34 cellular contexts compared by ENCODE assay signal in genomic region chr17:27983853-27984252, GRCh38.
"Had no signal": no experiment of that assay in that cellular context is flagged by ENCODE, and none has a peak within 500 bp of the region (broad histone marks: within the 10 kb centered on the region; RNA-seq: fewer than 3 reads in every experiment).

No MANE protein-coding gene starts in this region.

- H3K4me3 Mint-ChIP-seq: activated B cell treated with CpG ODN at 0.5 μM for 24 hours; activated CD8-positive, alpha-beta T cell treated with anti-CD3 and anti-CD28 coated beads for 36 hours; activated naive CD8-positive, alpha-beta T cell; activated T-cell treated with anti-CD3 and anti-CD28 coated beads, Interleukin-2, amount 50 U/mL, for 4 hours; activated T-helper 17 cell treated with anti-CD3 and anti-CD28 coated beads, Interleukin-2, amount 50 U/mL, for 72 hours; central memory CD8-positive, alpha-beta T cell; dendritic cell treated with granulocyte-macrophage colony-stimulating factor and Interleukin-4, amounts not matched to agents 40 ng/mL and 50 ng/mL, for 4 days; endodermal cell; T-helper 1 cell treated with Interleukin-12 subunit alpha and Interleukin-12 subunit beta and Interleukin-4 antibody, amounts not matched to agents 30 μg/mL and 1 μg/mL, for 36 hours had no signal

- H3K27ac ChIP-seq: brain microvascular endothelial cell, coronary artery, foreskin keratinocyte, WERI-Rb-1 had no signal

- H3K27ac Mint-ChIP-seq: activated B cell treated with CpG ODN at 0.5 μM for 24 hours; activated CD8-positive, alpha-beta T cell treated with anti-CD3 and anti-CD28 coated beads for 36 hours; activated naive CD8-positive, alpha-beta T cell; activated T-helper 17 cell treated with anti-CD3 and anti-CD28 coated beads, Interleukin-2, amount 50 U/mL, for 72 hours; dendritic cell treated with granulocyte-macrophage colony-stimulating factor and Interleukin-4, amounts not matched to agents 40 ng/mL and 50 ng/mL, for 4 days; endodermal cell; T-helper 1 cell treated with Interleukin-12 subunit alpha and Interleukin-12 subunit beta and Interleukin-4 antibody, amounts not matched to agents 30 μg/mL and 1 μg/mL, for 36 hours had no signal

- H3K9me3 Mint-ChIP-seq: activated B cell treated with CpG ODN at 0.5 μM for 24 hours; activated CD8-positive, alpha-beta T cell treated with anti-CD3 and anti-CD28 coated beads for 36 hours; activated T-cell treated with anti-CD3 and anti-CD28 coated beads, Interleukin-2, amount 50 U/mL, for 4 hours; activated T-helper 17 cell treated with anti-CD3 and anti-CD28 coated beads, Interleukin-2, amount 50 U/mL, for 72 hours; central memory CD8-positive, alpha-beta T cell; endodermal cell; T-helper 1 cell treated with Interleukin-12 subunit alpha and Interleukin-12 subunit beta and Interleukin-4 antibody, amounts not matched to agents 30 μg/mL and 1 μg/mL, for 36 hours had no signal

- H3K36me3 Mint-ChIP-seq: activated naive CD8-positive, alpha-beta T cell had no signal

- H3K27me3 ChIP-seq: brain microvascular endothelial cell, dorsolateral prefrontal cortex, foreskin keratinocyte, gastrocnemius medialis had no signal

- FAIRE-seq: astrocyte, bronchial epithelial cell had no signal

- DNase-seq: activated B cell treated with CpG ODN at 0.5 μM for 24 hours; activated CD4-positive, alpha-beta T cell treated with anti-CD3 and anti-CD28 coated beads for 48 hours; activated CD4-positive, alpha-beta T cell treated with anti-CD3 and anti-CD28 coated beads, Interleukin-2, amount 50 U/mL, for 1 hour; activated CD4-positive, alpha-beta T cell treated with anti-CD3 and anti-CD28 coated beads, Interleukin-2, amount 50 U/mL, for 48 hours; activated CD8-positive, alpha-beta memory T cell treated with anti-CD3 and anti-CD28 coated beads for 24 hours; activated CD8-positive, alpha-beta T cell treated with anti-CD3 and anti-CD28 coated beads for 36 hours; activated effector memory CD4-positive, alpha-beta T cell treated with Interleukin-2 at 50 U/mL for 16 hours; activated gamma-delta T cell treated with Interleukin-2 at 50 U/mL for 16 hours; activated naive CD4-positive, alpha-beta T cell treated with anti-CD3 and anti-CD28 coated beads, Interleukin-2, amount 50 U/mL, for 16 hours; activated naive CD4-positive, alpha-beta T cell treated with Interleukin-2 at 50 U/mL for 16 hours; activated T-cell treated with anti-CD3 and anti-CD28 coated beads, Interleukin-2, amount 50 U/mL, for 4 hours; amniotic stem cell; anterior cingulate cortex; brain microvascular endothelial cell; dorsolateral prefrontal cortex; effector memory CD4-positive, alpha-beta T cell; endodermal cell; erythroblast; foreskin keratinocyte; gastrocnemius medialis; glutamatergic neuron; heart left ventricle; T-helper 9 cell; WERI-Rb-1 had no signal

- H3K36me3 ChIP-seq: brain microvascular endothelial cell, esophagus muscularis mucosa, gastrocnemius medialis, heart left ventricle, WERI-Rb-1 had no signal

- ATAC-seq: activated CD4-positive, CD25-positive, alpha-beta regulatory T cell treated with anti-CD3 and anti-CD28 coated beads, Interleukin-2, amount 50 U/mL, for 24 hours; activated CD8-positive, alpha-beta T cell treated with anti-CD3 and anti-CD28 coated beads for 36 hours; activated T-cell treated with anti-CD3 and anti-CD28 coated beads, Interleukin-2, amount 50 U/mL, for 4 hours; activated T-helper 17 cell treated with anti-CD3 and anti-CD28 coated beads, Interleukin-2, amount 50 U/mL, for 72 hours; foreskin keratinocyte; gastrocnemius medialis; heart left ventricle had no signal

- H3K4me1 ChIP-seq: gastrocnemius medialis had no signal

- H3K9me3 ChIP-seq: esophagus muscularis mucosa, gastrocnemius medialis, heart left ventricle had no signal

- H3K4me3 ChIP-seq: coronary artery, esophagus muscularis mucosa, heart left ventricle had no signal

- H3K4me1 Mint-ChIP-seq: activated T-helper 17 cell treated with anti-CD3 and anti-CD28 coated beads, Interleukin-2, amount 50 U/mL, for 72 hours; central memory CD8-positive, alpha-beta T cell had no signal
